Comparison of ENCODE assay signal across 2 cellular contexts in the genomic region with DNA sequence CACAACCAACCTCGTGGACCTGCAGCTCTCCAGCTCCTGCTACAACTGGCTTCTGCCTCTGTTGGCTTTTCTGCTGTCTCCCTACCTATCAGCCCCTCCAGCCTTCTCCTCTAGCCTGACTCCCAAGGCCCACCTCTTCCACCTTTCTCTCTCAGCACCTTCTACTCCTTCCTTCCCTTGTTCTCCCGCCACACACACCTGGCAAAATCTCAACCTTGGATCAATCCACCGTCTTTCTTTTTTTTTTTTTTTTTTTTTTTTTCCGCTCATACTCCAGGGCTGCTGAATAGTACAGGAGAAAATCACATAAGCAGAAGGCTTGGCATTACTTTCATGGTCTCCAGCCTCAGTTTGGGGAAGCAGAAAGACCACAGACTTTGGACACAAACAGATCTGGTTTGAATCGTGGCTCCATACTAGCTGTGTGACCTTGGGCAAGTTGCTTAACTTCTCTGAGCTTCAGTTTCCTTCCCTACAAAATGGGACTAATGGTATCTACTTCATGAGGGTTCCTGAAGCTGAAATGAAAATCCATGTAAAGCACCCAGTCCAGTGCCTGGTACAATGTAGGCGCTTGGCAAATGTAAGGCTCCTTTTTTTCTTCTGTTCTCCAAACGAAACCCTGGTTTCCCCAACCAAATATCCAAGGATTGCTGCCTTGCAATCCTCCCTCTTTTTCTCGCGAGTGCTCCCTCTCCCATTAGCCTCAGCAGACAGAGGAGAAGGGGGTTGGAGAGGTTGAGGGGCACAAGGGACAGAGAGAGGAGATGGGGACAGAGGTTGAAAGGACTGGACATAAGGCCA.
TF ChIP-seq lines count a peak whose summit lies in the region.

No MANE protein-coding gene starts in this region.

TF ChIP-seq in K562, 482 proteins besides CTCF, POLR2A, EP300 and RAD21:
- TF ChIP-seq BCOR (IDR thresholded peaks at IDR 0.05): peak; percentile 34; the same call in 1 of the 2 replicates
- TF ChIP-seq HDAC2 (IDR thresholded peaks at IDR 0.05): peak; percentile 32; the same call in 1 of the 2 replicates
- peak; percentile 55 for TF ChIP-seq ZFP36 (IDR thresholded peaks at IDR 0.05; ENCODE audit: low read depth, low read length, partially characterized antibody)
- TF ChIP-seq RBM25 (IDR thresholded peaks at IDR 0.05; ENCODE audit: low read depth, low read length, severe bottlenecking): peak; percentile 68
- TF ChIP-seq, protein P1, sequence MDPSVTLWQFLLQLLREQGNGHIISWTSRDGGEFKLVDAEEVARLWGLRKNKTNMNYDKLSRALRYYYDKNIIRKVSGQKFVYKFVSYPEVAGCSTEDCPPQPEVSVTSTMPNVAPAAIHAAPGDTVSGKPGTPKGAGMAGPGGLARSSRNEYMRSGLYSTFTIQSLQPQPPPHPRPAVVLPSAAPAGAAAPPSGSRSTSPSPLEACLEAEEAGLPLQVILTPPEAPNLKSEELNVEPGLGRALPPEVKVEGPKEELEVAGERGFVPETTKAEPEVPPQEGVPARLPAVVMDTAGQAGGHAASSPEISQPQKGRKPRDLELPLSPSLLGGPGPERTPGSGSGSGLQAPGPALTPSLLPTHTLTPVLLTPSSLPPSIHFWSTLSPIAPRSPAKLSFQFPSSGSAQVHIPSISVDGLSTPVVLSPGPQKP (CRISPR knock-in tag; IDR thresholded peaks at IDR 0.05): no peak
TF ChIP-seq in K562: peak in this region for 4.

TF ChIP-seq in liver, 16 proteins besides CTCF, POLR2A, EP300 and RAD21:
- TF ChIP-seq, protein P2, sequence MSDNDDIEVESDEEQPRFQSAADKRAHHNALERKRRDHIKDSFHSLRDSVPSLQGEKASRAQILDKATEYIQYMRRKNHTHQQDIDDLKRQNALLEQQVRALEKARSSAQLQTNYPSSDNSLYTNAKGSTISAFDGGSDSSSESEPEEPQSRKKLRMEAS (IDR thresholded peaks at IDR 0.05): no peak
- TF ChIP-seq YY1 (IDR thresholded peaks at IDR 0.05): no peak
- no peak for TF ChIP-seq SP1 (IDR thresholded peaks at IDR 0.05)
- TF ChIP-seq, protein P3, sequence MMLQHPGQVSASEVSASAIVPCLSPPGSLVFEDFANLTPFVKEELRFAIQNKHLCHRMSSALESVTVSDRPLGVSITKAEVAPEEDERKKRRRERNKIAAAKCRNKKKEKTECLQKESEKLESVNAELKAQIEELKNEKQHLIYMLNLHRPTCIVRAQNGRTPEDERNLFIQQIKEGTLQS (IDR thresholded peaks at IDR 0.05): no peak
- no peak for TF ChIP-seq RXRA (IDR thresholded peaks at IDR 0.05)
- TF ChIP-seq HNF4G (IDR thresholded peaks at IDR 0.05): no peak
- TF ChIP-seq JUND (IDR thresholded peaks at IDR 0.05): no peak
- TF ChIP-seq GABPA (IDR thresholded peaks at IDR 0.05 in 1 of 2, conservative IDR thresholded peaks at IDR 0.05 in 1 of 2): no peak
- TF ChIP-seq NR2F2 (IDR thresholded peaks at IDR 0.05): no peak
- TF ChIP-seq FOXA1 (IDR thresholded peaks at IDR 0.05): no peak
TF ChIP-seq in liver: peak in this region for 0.
